In genomic region chr6:167551634-167552630, GRCh38 we compare ENCODE assay signal across 20 cellular contexts.
DNase-seq lines count a peak whose midpoint lies in the region; ATAC-seq and TF ChIP-seq lines count a peak whose summit lies in the region.
"Had no signal": no experiment of that assay in that cellular context is flagged by ENCODE, and none has a peak within 500 bp of the region (broad histone marks: within the 10 kb centered on the region; RNA-seq: fewer than 3 reads in every experiment).

No MANE protein-coding gene starts in this region.

- H4K20me1 ChIP-seq in GM23248 (ENCODE audit: insufficient read depth): no peaks in the 10 kb centered on the region

- H3K4me2 ChIP-seq in GM23248 (ENCODE audit: unreplicated experiment): no peak overlapping the region
- H3K4me2 ChIP-seq: PC-9 had no signal

- WGBS in testis, 2 donors: 85 to 87% methylated on average over 19 to 40 of the region's 41 CpGs
- 66 to 69% methylated on average over 33 to 40 of the region's 41 CpGs for WGBS in GM23248 (ENCODE audit: low coverage in 1 of 2, low lambda C conversion rate in 2 of 2, missing lambda C conversion rate in 2 of 2), 2 experiments

- H3K27me3 Mint-ChIP-seq in naive thymus-derived CD4-positive, alpha-beta T cell: peaks cover 0 to 5% (median 0%) of the 10 kb centered on the region in 5 donors
- peaks cover 7% of the 10 kb centered on the region for H3K27me3 Mint-ChIP-seq in endothelial cell (ENCODE audit: unreplicated experiment)
- H3K27me3 Mint-ChIP-seq: CD4-positive, alpha-beta T cell; effector memory CD8-positive, alpha-beta T cell had no signal

- no peaks in the 10 kb centered on the region for H3K9me2 ChIP-seq in GM23248 (ENCODE audit: insufficient read depth)

- DNase-seq in Panc1 (ENCODE audit: low read depth, low spot score) (no peak), Right ventricle myocardium superior (no peak), testis (no peak), RPMI8226 (no peak), GM23248 (no peak), A172 (ENCODE audit: low spot score) (no peak), endothelial cell (ENCODE audit: low spot score) (no peak)
- DNase-seq in naive thymus-derived CD4-positive, alpha-beta T cell: no peak
- DNase-seq: activated CD4-positive, alpha-beta T cell treated with anti-CD3 and anti-CD28 coated beads, Interleukin-2, amount 50 U/mL, for 4 hours; activated gamma-delta T cell; CD4-positive, alpha-beta T cell; DMS53; effector memory CD8-positive, alpha-beta T cell; IMR-90; MM.1S; NCI-H1694; PC-9; T-helper 2 cell had no signal

- peak; percentile 19; the same call in 1 of the 2 replicates for ATAC-seq in Panc1
- ATAC-seq in Right ventricle myocardium superior (ENCODE audit: poor library complexity): peak; percentile 4
- ATAC-seq in naive thymus-derived CD4-positive, alpha-beta T cell: peak; percentile 35
- ATAC-seq: effector memory CD8-positive, alpha-beta T cell had no signal

- in situ Hi-C loops in Panc1 (cut with HindIII; ENCODE audit: low pct_unique_long_range_greater_than_20kb, low sequenced_read_pairs) (no loop called here), GM23248 (cut with MboI) (no loop called here)

- intact Hi-C loops in Panc1 (cut with micrococcal nuclease; ENCODE audit: unreplicated experiment) (no loop called here), Right ventricle myocardium superior (cut with DNase I) (no loop called here), testis (cut with DNase I; ENCODE audit: low total_unique reads) (no loop called here)
- intact Hi-C loops in naive thymus-derived CD4-positive, alpha-beta T cell (cut with micrococcal nuclease): no loop called here

- no peaks in the 10 kb centered on the region for H3K79me2 ChIP-seq in GM23248 (ENCODE audit: insufficient read depth)

- no peaks in the 10 kb centered on the region for H3F3A ChIP-seq in GM23248 (ENCODE audit: insufficient read depth)

- BruUV-seq in Panc1 (replicated peaks; lab: Mats Ljungman, UMichigan): no TSS peak

- no peak overlapping the region for H3K27ac ChIP-seq in Panc1 (ENCODE audit: low read length)
- no peak overlapping the region for H3K27ac ChIP-seq in naive thymus-derived CD4-positive, alpha-beta T cell (ENCODE audit: low read depth, low read length)
- H3K27ac ChIP-seq in testis: peak overlapping the region; percentile 57 to 87
- H3K27ac ChIP-seq in GM23248: no peak overlapping the region
- H3K27ac ChIP-seq: cardiac muscle cell, PC-9 had no signal

- no peak overlapping the region for H3K9ac ChIP-seq in GM23248

- CTCF ChIA-PET in Panc1 (lab: Charles Lee): no interaction called here
- CTCF ChIA-PET in naive thymus-derived CD4-positive, alpha-beta T cell (lab: Charles Lee): no interaction called here

- no peak overlapping the region for H3K27ac Mint-ChIP-seq in naive thymus-derived CD4-positive, alpha-beta T cell
- no peak overlapping the region for H3K27ac Mint-ChIP-seq in endothelial cell (ENCODE audit: unreplicated experiment)
- H3K27ac Mint-ChIP-seq: CD4-positive, alpha-beta T cell; effector memory CD8-positive, alpha-beta T cell had no signal

- POLR2A ChIA-PET in Panc1 (lab: Charles Lee): no interaction called here
- POLR2A ChIA-PET in naive thymus-derived CD4-positive, alpha-beta T cell (lab: Charles Lee): no interaction called here

- TF ChIP-seq CTCF in Panc1 (IDR thresholded peaks at IDR 0.05) (no peak), testis (IDR thresholded peaks at IDR 0.05) (no peak), endothelial cell (IDR thresholded peaks at IDR 0.05; ENCODE audit: unreplicated experiment) (no peak)

- no peak overlapping the region for H2AFZ ChIP-seq in GM23248
- H2AFZ ChIP-seq: PC-9 had no signal

- H3K36me3 Mint-ChIP-seq in naive thymus-derived CD4-positive, alpha-beta T cell: peaks cover 0 to 9% (median 0%) of the 10 kb centered on the region in 5 donors
- H3K36me3 Mint-ChIP-seq in endothelial cell (ENCODE audit: low read depth, unreplicated experiment): peaks cover 4% of the 10 kb centered on the region

- peaks cover 4 to 27% (median 9%) of the 10 kb centered on the region in 11 donors for H3K9me3 Mint-ChIP-seq in naive thymus-derived CD4-positive, alpha-beta T cell
- no peaks in the 10 kb centered on the region for H3K9me3 Mint-ChIP-seq in endothelial cell (ENCODE audit: unreplicated experiment)

- H3K4me3 ChIP-seq in Panc1 (ENCODE audit: low read depth in 2 of 2, low read length in 2 of 2) (no peak overlapping the region), testis (no peak overlapping the region), GM23248 (no peak overlapping the region)
- no peak overlapping the region for H3K4me3 ChIP-seq in naive thymus-derived CD4-positive, alpha-beta T cell (ENCODE audit: low read length)
- H3K4me3 ChIP-seq: cardiac muscle cell, HAP-1, PC-9 had no signal

- no peak overlapping the region for H3K4me3 Mint-ChIP-seq in naive thymus-derived CD4-positive, alpha-beta T cell
- no peak overlapping the region for H3K4me3 Mint-ChIP-seq in endothelial cell (ENCODE audit: unreplicated experiment)
- H3K4me3 Mint-ChIP-seq: CD4-positive, alpha-beta T cell; effector memory CD8-positive, alpha-beta T cell had no signal

- H3K4me1 ChIP-seq in Panc1 (ENCODE audit: control insufficient read depth, insufficient read depth, low read length) (no peaks in the 10 kb centered on the region), testis (peaks cover 36% of the 10 kb centered on the region), GM23248 (ENCODE audit: insufficient read depth) (no peaks in the 10 kb centered on the region)
- H3K4me1 ChIP-seq in naive thymus-derived CD4-positive, alpha-beta T cell (ENCODE audit: control insufficient read depth in 2 of 2, insufficient read depth in 2 of 2, low read length in 2 of 2): no peaks in the 10 kb centered on the region
- H3K4me1 ChIP-seq: HAP-1 had no signal

- no peaks in the 10 kb centered on the region for H3K36me3 ChIP-seq in Panc1 (ENCODE audit: control insufficient read depth, insufficient read depth, low read length)
- H3K36me3 ChIP-seq in naive thymus-derived CD4-positive, alpha-beta T cell (ENCODE audit: control insufficient read depth in 2 of 3, insufficient read depth in 3 of 3, low read length in 3 of 3): no peaks in the 10 kb centered on the region
- H3K36me3 ChIP-seq in testis (ENCODE audit: low read depth, missing control alignments): no peaks in the 10 kb centered on the region
- H3K36me3 ChIP-seq in GM23248 (ENCODE audit: low read depth): no peaks in the 10 kb centered on the region
- H3K36me3 ChIP-seq: cardiac muscle cell, HAP-1 had no signal

- H3K4me1 Mint-ChIP-seq in naive thymus-derived CD4-positive, alpha-beta T cell: peaks cover 0 to 5% (median 0%) of the 10 kb centered on the region in 7 donors
- no peaks in the 10 kb centered on the region for H3K4me1 Mint-ChIP-seq in endothelial cell (ENCODE audit: unreplicated experiment)

- H3K27me3 ChIP-seq in Panc1 (ENCODE audit: control insufficient read depth, insufficient read depth, low read length) (no peaks in the 10 kb centered on the region), testis (no peaks in the 10 kb centered on the region), GM23248 (replicated peaks; ENCODE audit: insufficient read depth) (no peaks in the 10 kb centered on the region)
- H3K27me3 ChIP-seq in naive thymus-derived CD4-positive, alpha-beta T cell (ENCODE audit: control insufficient read depth in 2 of 2, insufficient read depth in 2 of 2, low read length in 2 of 2): no peaks in the 10 kb centered on the region
- H3K27me3 ChIP-seq: cardiac muscle cell had no signal

- H3K9me3 ChIP-seq in Panc1 (ENCODE audit: control insufficient read depth, insufficient read depth, low read depth, low read length): no peaks in the 10 kb centered on the region
- H3K9me3 ChIP-seq in naive thymus-derived CD4-positive, alpha-beta T cell (ENCODE audit: control insufficient read depth in 2 of 3, low read length in 3 of 3): peaks cover 0 to 7% (median 0%) of the 10 kb centered on the region in 3 experiments
- H3K9me3 ChIP-seq in testis: no peaks in the 10 kb centered on the region
- H3K9me3 ChIP-seq in GM23248 (ENCODE audit: low read depth): no peaks in the 10 kb centered on the region
- H3K9me3 ChIP-seq: HAP-1 had no signal

- TF ChIP-seq POLR2A in testis (IDR thresholded peaks at IDR 0.05): no peak

Comparison
In these comparisons a context has a peak if more than half of its experiments do, and no peak if none do; other contexts are left out.
1. H3K27ac ChIP-seq: peak in testis (2 of 2); none in Panc1 (single experiment), naive thymus-derived CD4-positive, alpha-beta T cell (single experiment) and GM23248 (single experiment).
2. Peak in every context shown above with its lines, with median percentiles within 50 percentile points of each other: ATAC-seq.